In the genomic region with DNA sequence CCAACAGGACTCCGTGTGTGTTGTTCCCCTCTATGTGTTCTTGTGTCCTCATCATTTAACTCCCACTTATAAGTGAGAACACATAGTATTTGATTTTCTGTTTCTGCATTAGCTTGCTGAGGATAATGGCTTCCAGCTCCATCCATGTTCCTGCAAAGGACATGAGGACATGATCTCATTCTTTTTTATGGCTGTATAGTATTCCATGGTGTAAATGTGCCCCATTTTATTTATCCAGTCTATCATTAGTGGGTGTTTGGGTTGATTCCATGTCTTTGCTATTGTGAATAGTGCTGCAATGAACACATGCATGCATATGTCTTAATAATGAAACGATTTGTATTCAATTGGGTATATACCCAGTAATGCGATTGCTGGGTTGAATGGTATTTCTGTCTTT, we compare ENCODE assay signal across 26 cellular contexts.
"Had no signal": no experiment of that assay in that cellular context is flagged by ENCODE, and none has a peak within 500 bp of the region (broad histone marks: within the 10 kb centered on the region; RNA-seq: fewer than 3 reads in every experiment).

No MANE protein-coding gene starts in this region.

- H3K27me3 ChIP-seq: left lung, ovary, right atrium auricular region, suprapubic skin, tibial artery, upper lobe of right lung had no signal

- H3K4me1 Mint-ChIP-seq: immature natural killer cell, natural killer cell had no signal

- H3K9me3 ChIP-seq: left lung, lower lobe of right lung, ovary, right atrium auricular region, suprapubic skin, thoracic aorta, tibial artery, upper lobe of right lung had no signal

- ATAC-seq: left colon, left lung, lower lobe of right lung, natural killer cell, sciatic nerve, upper lobe of right lung had no signal

- H3K4me1 ChIP-seq: left lung, lower lobe of right lung, right atrium auricular region, tibial artery, upper lobe of right lung had no signal

- H3K4me3 ChIP-seq: left lung, lower lobe of right lung, ovary, right atrium auricular region, skin epidermis, suprapubic skin, thoracic aorta, tibial artery, upper lobe of right lung had no signal

- H3K27ac Mint-ChIP-seq: immature natural killer cell; natural killer cell; progenitor cell of endocrine pancreas; stimulated activated naive CD8-positive, alpha-beta T cell treated with anti-CD3 and anti-CD28 coated beads, Interleukin-15, Interleukin-2, amounts not matched to agents 100 ng/mL and 50 ng/mL, for 24 hours had no signal

- H3K36me3 Mint-ChIP-seq: naive B cell, natural killer cell had no signal

- H3K4me3 Mint-ChIP-seq: immature natural killer cell; naive B cell; natural killer cell; stimulated activated naive CD8-positive, alpha-beta T cell treated with anti-CD3 and anti-CD28 coated beads, Interleukin-15, Interleukin-2, amounts not matched to agents 100 ng/mL and 50 ng/mL, for 24 hours had no signal

- H3K9me3 Mint-ChIP-seq: immature natural killer cell; natural killer cell; stimulated activated naive CD8-positive, alpha-beta T cell treated with anti-CD3 and anti-CD28 coated beads, Interleukin-15, Interleukin-2, amounts not matched to agents 100 ng/mL and 50 ng/mL, for 24 hours had no signal

- H3K36me3 ChIP-seq: left lung, lower lobe of right lung, ovary, right atrium auricular region, suprapubic skin, thoracic aorta, tibial artery, upper lobe of right lung had no signal

- H3K27ac ChIP-seq: left lung, lower lobe of right lung, ovary, right atrium auricular region, skin epidermis, suprapubic skin, thoracic aorta, tibial artery, upper lobe of right lung had no signal

- DNase-seq: hypothalamus; immature natural killer cell; kidney; left colon; left lung; lower lobe of right lung; mammary epithelial cell; mesenchymal stem cell; naive B cell; natural killer cell; ovary; stimulated activated CD4-positive, alpha-beta T cell treated with anti-CD3 and anti-CD28 coated beads, Interleukin-12 subunit alpha, Interleukin-12 subunit beta, amount 100 ng/mL, for 4 hours; stimulated activated CD4-positive, alpha-beta T cell treated with anti-CD3 and anti-CD28 coated beads, Interleukin-15, amount 100 ng/mL, for 24 hours; stimulated activated CD4-positive, alpha-beta T cell treated with anti-CD3 and anti-CD28 coated beads, Interleukin-2, amount 100 ng/mL, for 24 hours; stimulated activated CD4-positive, alpha-beta T cell treated with anti-CD3 and anti-CD28 coated beads, Interleukin-4, amount 100 ng/mL, for 1 hour; stimulated activated naive CD4-positive, alpha-beta T cell; tibial artery; trophoblast cell; upper lobe of right lung had no signal
